ENCODE assay signal across 1 cellular context in genomic region chr18:70397259-70397925, GRCh38.
TF ChIP-seq lines count a peak whose summit lies in the region.

No MANE protein-coding gene starts in this region.

TF ChIP-seq in SK-N-SH treated with all-trans-retinoic acid at 6 μM for 48 hours, 23 proteins besides CTCF, POLR2A, EP300 and RAD21 (continued from another document):
- TF ChIP-seq POU6F1 (CRISPR knock-in tag; IDR thresholded peaks at IDR 0.05; ENCODE audit: borderline replicate concordance, low read depth) = no peak
- no peak for TF ChIP-seq OSR1 (CRISPR knock-in tag; IDR thresholded peaks at IDR 0.05)
- TF ChIP-seq ARNTL (CRISPR knock-in tag; IDR thresholded peaks at IDR 0.05; ENCODE audit: borderline replicate concordance, low read depth) = no peak
- no peak for TF ChIP-seq ISL1 (CRISPR knock-in tag; IDR thresholded peaks at IDR 0.05)
- TF ChIP-seq TOX (CRISPR knock-in tag; IDR thresholded peaks at IDR 0.05; ENCODE audit: borderline replicate concordance) = no peak
- no peak for TF ChIP-seq ZC3H10 (CRISPR knock-in tag; IDR thresholded peaks at IDR 0.05)
- no peak for TF ChIP-seq ZFP30 (CRISPR knock-in tag; IDR thresholded peaks at IDR 0.05)
- no peak for TF ChIP-seq CREB5 (CRISPR knock-in tag; IDR thresholded peaks at IDR 0.05; ENCODE audit: low read depth)
- no peak for TF ChIP-seq ZNF70 (CRISPR knock-in tag; IDR thresholded peaks at IDR 0.05)
TF ChIP-seq in SK-N-SH treated with all-trans-retinoic acid at 6 μM for 48 hours: peak in this region for 0.
